11 cellular contexts compared by ENCODE assay signal in genomic region chr5:143923634-143924265, GRCh38.
DNase-seq lines count a peak whose midpoint lies in the region; ATAC-seq and TF ChIP-seq lines count a peak whose summit lies in the region.
"Had no signal": no experiment of that assay in that cellular context is flagged by ENCODE, and none has a peak within 500 bp of the region (broad histone marks: within the 10 kb centered on the region; RNA-seq: fewer than 3 reads in every experiment).

No MANE protein-coding gene starts in this region.

- no peaks in the 10 kb centered on the region for H3K27me3 ChIP-seq in vagina
- H3K27me3 ChIP-seq: testis had no signal

- peak; percentile 76 for ATAC-seq in GM18867 (IDR thresholded peaks at IDR 0.05; ENCODE audit: unreplicated experiment)
- ATAC-seq in HG03342 (IDR thresholded peaks at IDR 0.05; ENCODE audit: unreplicated experiment) = peak; percentile 76
- peak; percentile 82 for ATAC-seq in omental fat pad (ENCODE audit: low FRiP score)
- ATAC-seq in GM18907 (IDR thresholded peaks at IDR 0.05; ENCODE audit: unreplicated experiment) = no peak

- intact Hi-C loops in vagina (cut with DNase I) = no loop called here

- no peak overlapping the region for H3K27ac ChIP-seq in vagina
- H3K27ac ChIP-seq: left ventricle myocardium inferior, testis had no signal

- no peaks in the 10 kb centered on the region for H3K4me1 ChIP-seq in vagina
- H3K4me1 ChIP-seq: testis had no signal

- TF ChIP-seq CTCF in omental fat pad (IDR thresholded peaks at IDR 0.05) (no peak), vagina (IDR thresholded peaks at IDR 0.05) (no peak)

- DNase-seq in astrocyte of the hippocampus (ENCODE audit: low read depth, low spot score) (peak; percentile 43), omental fat pad (ENCODE audit: low spot score) (no peak), T1000 (lab: John Stamatoyannopoulos, UW) (no peak), vagina (ENCODE audit: extremely low spot score in 2 of 2) (no peak), NK-92 (lab: John Stamatoyannopoulos, UW; ENCODE audit: unreplicated experiment) (no peak)
- DNase-seq: left ventricle myocardium inferior, NCI-H1048, testis had no signal

- no peaks in the 10 kb centered on the region for H3K36me3 ChIP-seq in vagina
- H3K36me3 ChIP-seq: left ventricle myocardium inferior had no signal

- no peak for TF ChIP-seq POLR2A in vagina (IDR thresholded peaks at IDR 0.05)

- H3K9me3 ChIP-seq in vagina = no peaks in the 10 kb centered on the region
- H3K9me3 ChIP-seq: left ventricle myocardium inferior, testis had no signal

- no peak overlapping the region for H3K4me3 ChIP-seq in vagina
- H3K4me3 ChIP-seq: left ventricle myocardium inferior, testis had no signal
